Comparison of ENCODE assay signal across 26 cellular contexts in the genomic region with DNA sequence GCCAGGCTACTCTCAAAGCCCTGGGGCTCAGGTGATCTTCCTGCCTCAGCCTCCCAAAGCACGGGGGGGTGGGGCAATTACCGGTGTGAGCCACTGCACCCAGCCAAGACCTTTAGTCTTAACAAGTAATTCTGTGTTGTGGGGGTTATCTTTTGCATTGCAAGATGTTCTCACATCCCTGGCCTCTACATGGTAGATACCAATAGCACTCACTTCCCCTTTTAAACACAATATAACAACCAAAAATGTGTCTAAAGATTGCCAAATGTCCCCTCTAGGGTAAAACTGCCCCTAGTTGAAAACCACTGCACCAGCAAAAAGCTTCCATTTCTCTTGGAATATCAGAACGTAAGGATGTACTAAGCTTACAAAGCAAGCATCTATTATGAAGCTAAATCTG.
DNase-seq lines count a peak whose midpoint lies in the region; ATAC-seq lines count a peak whose summit lies in the region.
"Had no signal": no experiment of that assay in that cellular context is flagged by ENCODE, and none has a peak within 500 bp of the region (broad histone marks: within the 10 kb centered on the region; RNA-seq: fewer than 3 reads in every experiment).

No MANE protein-coding gene starts in this region.

- H3K36me3 Mint-ChIP-seq in T-helper 17 cell (ENCODE audit: low read depth), result no peaks in the 10 kb centered on the region
- H3K36me3 Mint-ChIP-seq: activated naive CD8-positive, alpha-beta T cell treated with anti-CD3 and anti-CD28 coated beads, Interleukin-2, amount 10 ng/mL, durations not matched to agents 7 days and 5 days; CD14-positive monocyte; stimulated activated memory B cell treated with anti-CD40 and anti-IgM and Interleukin-4, amounts not matched to agents 10 μg/mL and 1 μg/mL and 100 μg/mL, for 72 hours had no signal

- H3K27ac ChIP-seq in caudate nucleus (ENCODE audit: low read depth, low read length), result no peak overlapping the region
- H3K27ac ChIP-seq: gastrocnemius medialis, psoas muscle, SJSA1, skin epidermis, suprapubic skin, VCaP had no signal

- H3K4me3 Mint-ChIP-seq in T-helper 17 cell, result no peak overlapping the region
- H3K4me3 Mint-ChIP-seq: activated naive CD8-positive, alpha-beta T cell treated with anti-CD3 and anti-CD28 coated beads, Interleukin-2, amount 10 ng/mL, durations not matched to agents 7 days and 5 days; CD14-positive monocyte; neural crest cell; stimulated activated memory B cell treated with anti-CD40 and anti-IgM and Interleukin-4, amounts not matched to agents 10 μg/mL and 1 μg/mL and 100 μg/mL, for 72 hours had no signal

- no peaks in the 10 kb centered on the region for H3K27me3 Mint-ChIP-seq in T-helper 17 cell

- ATAC-seq in GM19351 (IDR thresholded peaks at IDR 0.05; ENCODE audit: unreplicated experiment) (peak; percentile 76), HG03520 (IDR thresholded peaks at IDR 0.05; ENCODE audit: unreplicated experiment) (peak; percentile 43), T-helper 17 cell (no peak)
- ATAC-seq: esophagus mucosa; gastrocnemius medialis; Panc1; psoas muscle; stimulated activated memory B cell treated with anti-CD40 and anti-IgM and Interleukin-4, amounts not matched to agents 10 μg/mL and 1 μg/mL and 100 μg/mL, for 72 hours had no signal

- DNase-seq in CD1c-positive myeloid dendritic cell (ENCODE audit: extremely low spot score) (peak; percentile 5), OCI-M1 (lab: John Stamatoyannopoulos, UW) (peak; percentile 69), T-helper 17 cell (no peak), caudate nucleus (lab: John Stamatoyannopoulos, UW) (no peak), mucosa of gallbladder (ENCODE audit: low spot score) (no peak), AG20443 (ENCODE audit: low spot score) (no peak)
- DNase-seq: activated CD8-positive, alpha-beta memory T cell treated with anti-CD3 and anti-CD28 coated beads, Interleukin-2, amount 50 U/mL, for 48 hours; activated naive CD8-positive, alpha-beta T cell treated with anti-CD3 and anti-CD28 coated beads, Interleukin-2, amount 10 ng/mL, durations not matched to agents 7 days and 5 days; effector CD8-positive, alpha-beta T cell; gastrocnemius medialis; GOT3; NCI-H1694 treated with DMSO at 0.1 percent for 48 hours; NCI-H526 treated with DMSO at 0.1 percent for 48 hours; psoas muscle; stimulated activated CD4-positive, alpha-beta T cell treated with anti-CD3 and anti-CD28 coated beads, Interleukin-1b, Interleukin-23, amount 100 ng/mL, for 48 hours had no signal

- H3K4me1 Mint-ChIP-seq in T-helper 17 cell, result peaks cover 2% of the 10 kb centered on the region
- H3K4me1 Mint-ChIP-seq: activated naive CD8-positive, alpha-beta T cell treated with anti-CD3 and anti-CD28 coated beads, Interleukin-2, amount 10 ng/mL, durations not matched to agents 7 days and 5 days; CD14-positive monocyte; neural crest cell; stimulated activated memory B cell treated with anti-CD40 and anti-IgM and Interleukin-4, amounts not matched to agents 10 μg/mL and 1 μg/mL and 100 μg/mL, for 72 hours had no signal

- H3K27ac Mint-ChIP-seq in T-helper 17 cell, result no peak overlapping the region
- H3K27ac Mint-ChIP-seq: activated naive CD8-positive, alpha-beta T cell treated with anti-CD3 and anti-CD28 coated beads, Interleukin-2, amount 10 ng/mL, durations not matched to agents 7 days and 5 days; CD14-positive monocyte; stimulated activated memory B cell treated with anti-CD40 and anti-IgM and Interleukin-4, amounts not matched to agents 10 μg/mL and 1 μg/mL and 100 μg/mL, for 72 hours had no signal

- no peaks in the 10 kb centered on the region for H3K9me3 ChIP-seq in T-helper 17 cell (ENCODE audit: control insufficient read depth, low read length, poor library complexity, severe bottlenecking)
- H3K9me3 ChIP-seq: gastrocnemius medialis, psoas muscle, SJSA1 had no signal

Comparison
In these comparisons a context has a peak if more than half of its experiments do, and no peak if none do; other contexts are left out.
1. DNase-seq: peak in CD1c-positive myeloid dendritic cell (single experiment) and OCI-M1 (single experiment); none in T-helper 17 cell (0 of 3), caudate nucleus (0 of 61), mucosa of gallbladder (single experiment) and AG20443 (single experiment).